15 cellular contexts compared by ENCODE assay signal in genomic region chr9:99326112-99326916, GRCh38.
A peak's percentile ranks its signal among the peaks of the same experiment; 100 is the strongest.
DNase-seq lines count a peak whose midpoint lies in the region; ATAC-seq and TF ChIP-seq lines count a peak whose summit lies in the region.
"Had no signal": no experiment of that assay in that cellular context is flagged by ENCODE, and none has a peak within 500 bp of the region (broad histone marks: within the 10 kb centered on the region; RNA-seq: fewer than 3 reads in every experiment).

No MANE protein-coding gene starts in this region.

- RAD21 ChIA-PET in HCT116 (lab: Charles Lee; ENCODE audit: low non-redundant PET in 1 of 2, low total read pairs in 2 of 2, uncharacterized antibody in 2 of 2, unreplicated experiment in 2 of 2), result no interaction called here

- no peak overlapping the region for H3K4me3 Mint-ChIP-seq in dendritic cell treated with granulocyte-macrophage colony-stimulating factor and Interleukin-4, amounts not matched to agents 40 ng/mL and 50 ng/mL, for 4 days
- no peak overlapping the region for H3K4me3 Mint-ChIP-seq in stimulated activated effector memory CD8-positive, alpha-beta T cell treated with anti-CD3 and anti-CD28 coated beads, Interleukin-12 subunit alpha, Interleukin-12 subunit beta, amount 100 ng/mL, for 72 hours
- H3K4me3 Mint-ChIP-seq: activated CD4-positive, alpha-beta memory T cell treated with anti-CD3 and anti-CD28 coated beads for 36 hours; IgD-negative memory B cell had no signal

- peak; percentile 66 for ATAC-seq in HCT116
- peak; percentile 58 for ATAC-seq in stimulated activated effector memory CD8-positive, alpha-beta T cell treated with anti-CD3 and anti-CD28 coated beads, Interleukin-12 subunit alpha, Interleukin-12 subunit beta, amount 100 ng/mL, for 72 hours
- ATAC-seq in GM21360 (IDR thresholded peaks at IDR 0.05; ENCODE audit: unreplicated experiment), result no peak

- H3K9me3 ChIP-seq in HCT116 (ENCODE audit: control insufficient read depth in 1 of 2, insufficient read depth in 1 of 2, low read depth in 1 of 2, low read length in 2 of 2), result no peaks in the 10 kb centered on the region
- no peaks in the 10 kb centered on the region for H3K9me3 ChIP-seq in tibial artery
- H3K9me3 ChIP-seq: thyroid gland had no signal

- POLR2A ChIA-PET in HCT116 (lab: Charles Lee), result no interaction called here

- no peak; the same call in 1 of the 2 replicates for TF ChIP-seq RAD21 in HCT116 (IDR thresholded peaks at IDR 0.05; ENCODE audit: low read depth)

- no peaks in the 10 kb centered on the region for H4K20me1 ChIP-seq in HCT116 (ENCODE audit: insufficient read depth)

- DNase-seq in HCT116 (ENCODE audit: low read depth, low spot score) (no peak), OCI-M1 (lab: John Stamatoyannopoulos, UW) (peak; percentile 61), NCI-H187 treated with DMSO at 0.1 percent for 48 hours (lab: John Stamatoyannopoulos, UW) (no peak), tibial artery (no peak)
- no peak for DNase-seq in stimulated activated effector memory CD8-positive, alpha-beta T cell treated with anti-CD3 and anti-CD28 coated beads, Interleukin-12 subunit alpha, Interleukin-12 subunit beta, amount 100 ng/mL, for 72 hours (ENCODE audit: low spot score in 2 of 2)
- DNase-seq: activated CD4-positive, alpha-beta memory T cell treated with anti-CD3 and anti-CD28 coated beads for 36 hours; COR-L47; erythroblast; mammary epithelial cell; NCI-H2081 treated with DMSO at 0.1 percent for 48 hours; thyroid gland had no signal

- H3K9me2 ChIP-seq in HCT116 (ENCODE audit: insufficient read depth), result no peaks in the 10 kb centered on the region

- H3K9me3 Mint-ChIP-seq in dendritic cell treated with granulocyte-macrophage colony-stimulating factor and Interleukin-4, amounts not matched to agents 40 ng/mL and 50 ng/mL, for 4 days, result no peaks in the 10 kb centered on the region
- H3K9me3 Mint-ChIP-seq in stimulated activated effector memory CD8-positive, alpha-beta T cell treated with anti-CD3 and anti-CD28 coated beads, Interleukin-12 subunit alpha, Interleukin-12 subunit beta, amount 100 ng/mL, for 72 hours, result no peaks in the 10 kb centered on the region
- H3K9me3 Mint-ChIP-seq: activated CD4-positive, alpha-beta memory T cell treated with anti-CD3 and anti-CD28 coated beads for 36 hours had no signal

- CTCF ChIA-PET in HCT116 (lab: Charles Lee), result no interaction called here

- H3K27ac Mint-ChIP-seq in dendritic cell treated with granulocyte-macrophage colony-stimulating factor and Interleukin-4, amounts not matched to agents 40 ng/mL and 50 ng/mL, for 4 days, result peak overlapping the region; percentile 41
- peak overlapping the region; percentile 26 for H3K27ac Mint-ChIP-seq in stimulated activated effector memory CD8-positive, alpha-beta T cell treated with anti-CD3 and anti-CD28 coated beads, Interleukin-12 subunit alpha, Interleukin-12 subunit beta, amount 100 ng/mL, for 72 hours
- H3K27ac Mint-ChIP-seq: activated CD4-positive, alpha-beta memory T cell treated with anti-CD3 and anti-CD28 coated beads for 36 hours; IgD-negative memory B cell had no signal

- H3K9ac ChIP-seq in HCT116 (ENCODE audit: low read length), result no peak overlapping the region

- no peak for TF ChIP-seq POLR2A in HCT116 (IDR thresholded peaks at IDR 0.05; ENCODE audit: borderline replicate concordance, extremely low read depth, insufficient read depth, insufficient read length)

- no TSS peak for BruUV-seq in HCT116 (replicated peaks; lab: Mats Ljungman, UMichigan)

- peak in 2 of 3 experiments; percentile 12 to 34; a peak in 3 of 6 replicates for TF ChIP-seq CTCF in HCT116 (IDR thresholded peaks at IDR 0.05 in 2 of 3, conservative IDR thresholded peaks at IDR 0.05 in 1 of 3; ENCODE audit: borderline replicate concordance in 1 of 3, insufficient read depth in 1 of 3, low read depth in 2 of 3, low read length in 2 of 3)
- no peak for TF ChIP-seq CTCF in tibial artery (IDR thresholded peaks at IDR 0.05)

- no peak overlapping the region for H3K4me2 ChIP-seq in HCT116 (ENCODE audit: low read length)
- H3K4me2 ChIP-seq: smooth muscle cell had no signal

- H3K4me1 Mint-ChIP-seq in dendritic cell treated with granulocyte-macrophage colony-stimulating factor and Interleukin-4, amounts not matched to agents 40 ng/mL and 50 ng/mL, for 4 days (ENCODE audit: low read depth), result peaks cover 7% of the 10 kb centered on the region
- no peaks in the 10 kb centered on the region for H3K4me1 Mint-ChIP-seq in stimulated activated effector memory CD8-positive, alpha-beta T cell treated with anti-CD3 and anti-CD28 coated beads, Interleukin-12 subunit alpha, Interleukin-12 subunit beta, amount 100 ng/mL, for 72 hours

- H3K27ac ChIP-seq in HCT116 (ENCODE audit: low read depth, low read length), result no peak overlapping the region
- no peak overlapping the region for H3K27ac ChIP-seq in tibial artery
- H3K27ac ChIP-seq: thyroid gland had no signal

- H3K27me3 Mint-ChIP-seq in dendritic cell treated with granulocyte-macrophage colony-stimulating factor and Interleukin-4, amounts not matched to agents 40 ng/mL and 50 ng/mL, for 4 days, result peaks cover 29% of the 10 kb centered on the region
- H3K27me3 Mint-ChIP-seq: IgD-negative memory B cell had no signal

- H3K4me3 ChIP-seq in HCT116 (replicated peaks in 1 of 2; ENCODE audit: low read depth in 1 of 2, low read length in 2 of 2), result no peak overlapping the region
- no peak overlapping the region for H3K4me3 ChIP-seq in tibial artery
- H3K4me3 ChIP-seq: smooth muscle cell, thyroid gland had no signal

- H2AFZ ChIP-seq in HCT116 (ENCODE audit: low read depth, low read length, poor library complexity, severe bottlenecking), result no peak overlapping the region

- H3K4me1 ChIP-seq in HCT116 (ENCODE audit: control insufficient read depth in 1 of 2, insufficient read depth in 2 of 2, low read length in 2 of 2) (no peaks in the 10 kb centered on the region), tibial artery (no peaks in the 10 kb centered on the region)
- H3K4me1 ChIP-seq: thyroid gland had no signal

- intact Hi-C loops in HCT116 (cut with micrococcal nuclease) (no loop called here), tibial artery (cut with DNase I; ENCODE audit: low total_unique reads) (no loop called here)
- intact Hi-C loops in dendritic cell treated with granulocyte-macrophage colony-stimulating factor and Interleukin-4, amounts not matched to agents 40 ng/mL and 50 ng/mL, for 4 days (cut with micrococcal nuclease), result no loop called here

- no peaks in the 10 kb centered on the region for H3K79me2 ChIP-seq in HCT116 (ENCODE audit: insufficient read depth, low read length)

- H3K36me3 ChIP-seq in HCT116 (ENCODE audit: control insufficient read depth in 1 of 2, insufficient read depth in 2 of 2, low read length in 2 of 2) (no peaks in the 10 kb centered on the region), tibial artery (no peaks in the 10 kb centered on the region)
- H3K36me3 ChIP-seq: thyroid gland had no signal

- H3K27me3 ChIP-seq in HCT116 (ENCODE audit: insufficient read depth, low read length) (peaks cover 10% of the 10 kb centered on the region; the same call in 1 of the 2 replicates), tibial artery (no peaks in the 10 kb centered on the region)
- H3K27me3 ChIP-seq: thyroid gland had no signal

- no peaks in the 10 kb centered on the region for H3K36me3 Mint-ChIP-seq in dendritic cell treated with granulocyte-macrophage colony-stimulating factor and Interleukin-4, amounts not matched to agents 40 ng/mL and 50 ng/mL, for 4 days (ENCODE audit: low read depth)
- no peaks in the 10 kb centered on the region for H3K36me3 Mint-ChIP-seq in stimulated activated effector memory CD8-positive, alpha-beta T cell treated with anti-CD3 and anti-CD28 coated beads, Interleukin-12 subunit alpha, Interleukin-12 subunit beta, amount 100 ng/mL, for 72 hours
- H3K36me3 Mint-ChIP-seq: activated CD4-positive, alpha-beta memory T cell treated with anti-CD3 and anti-CD28 coated beads for 36 hours had no signal

TF ChIP-seq in HCT116, 20 proteins besides CTCF, POLR2A, EP300 and RAD21 (continues in another document):
- TF ChIP-seq EGR1 (IDR thresholded peaks at IDR 0.05; ENCODE audit: low read depth) (no peak), EZH2phosphoT487 (IDR thresholded peaks at IDR 0.05; ENCODE audit: borderline replicate concordance) (no peak), FOSL1 (IDR thresholded peaks at IDR 0.05; ENCODE audit: low read depth) (no peak), TCF7L2 (IDR thresholded peaks at IDR 0.05; ENCODE audit: borderline replicate concordance, extremely low read depth, insufficient read depth, insufficient read length) (no peak)
- TF ChIP-seq, protein P1, sequence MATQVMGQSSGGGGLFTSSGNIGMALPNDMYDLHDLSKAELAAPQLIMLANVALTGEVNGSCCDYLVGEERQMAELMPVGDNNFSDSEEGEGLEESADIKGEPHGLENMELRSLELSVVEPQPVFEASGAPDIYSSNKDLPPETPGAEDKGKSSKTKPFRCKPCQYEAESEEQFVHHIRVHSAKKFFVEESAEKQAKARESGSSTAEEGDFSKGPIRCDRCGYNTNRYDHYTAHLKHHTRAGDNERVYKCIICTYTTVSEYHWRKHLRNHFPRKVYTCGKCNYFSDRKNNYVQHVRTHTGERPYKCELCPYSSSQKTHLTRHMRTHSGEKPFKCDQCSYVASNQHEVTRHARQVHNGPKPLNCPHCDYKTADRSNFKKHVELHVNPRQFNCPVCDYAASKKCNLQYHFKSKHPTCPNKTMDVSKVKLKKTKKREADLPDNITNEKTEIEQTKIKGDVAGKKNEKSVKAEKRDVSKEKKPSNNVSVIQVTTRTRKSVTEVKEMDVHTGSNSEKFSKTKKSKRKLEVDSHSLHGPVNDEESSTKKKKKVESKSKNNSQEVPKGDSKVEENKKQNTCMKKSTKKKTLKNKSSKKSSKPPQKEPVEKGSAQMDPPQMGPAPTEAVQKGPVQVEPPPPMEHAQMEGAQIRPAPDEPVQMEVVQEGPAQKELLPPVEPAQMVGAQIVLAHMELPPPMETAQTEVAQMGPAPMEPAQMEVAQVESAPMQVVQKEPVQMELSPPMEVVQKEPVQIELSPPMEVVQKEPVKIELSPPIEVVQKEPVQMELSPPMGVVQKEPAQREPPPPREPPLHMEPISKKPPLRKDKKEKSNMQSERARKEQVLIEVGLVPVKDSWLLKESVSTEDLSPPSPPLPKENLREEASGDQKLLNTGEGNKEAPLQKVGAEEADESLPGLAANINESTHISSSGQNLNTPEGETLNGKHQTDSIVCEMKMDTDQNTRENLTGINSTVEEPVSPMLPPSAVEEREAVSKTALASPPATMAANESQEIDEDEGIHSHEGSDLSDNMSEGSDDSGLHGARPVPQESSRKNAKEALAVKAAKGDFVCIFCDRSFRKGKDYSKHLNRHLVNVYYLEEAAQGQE (IDR thresholded peaks at IDR 0.05; ENCODE audit: low read depth), result no peak

Comparison
In these comparisons a context has a peak if more than half of its experiments do, and no peak if none do; other contexts are left out.
1. CTCF ChIP-seq: peak in HCT116 (2 of 3); none in tibial artery (0 of 2).